16 cellular contexts compared by ENCODE assay signal in genomic region chr2:180061085-180061484, GRCh38. TPM values are rescaled to one million over a fixed set of nuclear protein-coding genes. Genes with fewer than 3 reads are reported as not detected.
DNase-seq lines count a peak whose midpoint lies in the region; TF ChIP-seq lines count a peak whose summit lies in the region.
"Had no signal": no experiment of that assay in that cellular context is flagged by ENCODE, and none has a peak within 500 bp of the region (broad histone marks: within the 10 kb centered on the region; RNA-seq: fewer than 3 reads in every experiment).

No MANE protein-coding gene starts in this region.

- no peak overlapping the region for H3K14ac ChIP-seq in neuronal stem cell (ENCODE audit: low read length)

- H3K79me1 ChIP-seq in neuronal stem cell (ENCODE audit: low read depth, low read length), result no peaks in the 10 kb centered on the region

- POLR2A ChIA-PET in Caco-2 (lab: Charles Lee), result no interaction called here

- no peaks in the 10 kb centered on the region for H3K36me3 ChIP-seq in Caco-2 (ENCODE audit: control insufficient read depth, insufficient read depth, low read length)
- no peaks in the 10 kb centered on the region for H3K36me3 ChIP-seq in SJCRH30
- H3K36me3 ChIP-seq in hepatocyte (replicated peaks; ENCODE audit: insufficient read depth, low read depth), result no peaks in the 10 kb centered on the region
- no peaks in the 10 kb centered on the region for H3K36me3 ChIP-seq in neuronal stem cell (replicated peaks in 1 of 2; ENCODE audit: control insufficient read depth in 2 of 2, insufficient read depth in 2 of 2, low read length in 2 of 2)
- H3K36me3 ChIP-seq: BLaER1 had no signal

- H3K4me2 ChIP-seq in hepatocyte, result no peak overlapping the region
- no peak overlapping the region for H3K4me2 ChIP-seq in neuronal stem cell (ENCODE audit: insufficient read depth, low read length, poor library complexity, severe bottlenecking)
- H3K4me2 ChIP-seq: BLaER1, GM23338 had no signal

- H4K20me1 ChIP-seq in hepatocyte (ENCODE audit: insufficient read depth, poor library complexity, severe bottlenecking), result no peaks in the 10 kb centered on the region
- H4K20me1 ChIP-seq: BLaER1 had no signal

- H3K4me1 ChIP-seq in Caco-2 (peaks cover 32% of the 10 kb centered on the region), SJCRH30 (peaks cover 4% of the 10 kb centered on the region), hepatocyte (ENCODE audit: insufficient read depth) (peaks cover 10% of the 10 kb centered on the region), neuronal stem cell (ENCODE audit: control insufficient read depth in 2 of 2, insufficient read depth in 1 of 2, low read depth in 1 of 2, low read length in 2 of 2) (peaks cover 8 to 20% of the 10 kb centered on the region in 2 donors)
- H3K4me1 ChIP-seq: BLaER1 had no signal

- H3K27me3 ChIP-seq in Caco-2 (replicated peaks; ENCODE audit: control insufficient read depth, insufficient read depth, low read length) (no peaks in the 10 kb centered on the region), SJCRH30 (no peaks in the 10 kb centered on the region), hepatocyte (no peaks in the 10 kb centered on the region), neuronal stem cell (ENCODE audit: control insufficient read depth in 3 of 3, insufficient read depth in 3 of 3, low read depth in 1 of 3, low read length in 3 of 3) (no peaks in the 10 kb centered on the region)
- H3K27me3 ChIP-seq: BLaER1 had no signal

- H4K91ac ChIP-seq in neuronal stem cell (ENCODE audit: low read depth, low read length, poor library complexity), result no peak overlapping the region

- H3K27me3 Mint-ChIP-seq in Caco-2 (ENCODE audit: insufficient read depth, unreplicated experiment), result no peaks in the 10 kb centered on the region

- H3K9ac ChIP-seq in neuronal stem cell (ENCODE audit: low read depth, low read length, poor library complexity), result no peak overlapping the region
- H3K9ac ChIP-seq: BLaER1 had no signal

- no peaks in the 10 kb centered on the region for H3K9me3 Mint-ChIP-seq in Caco-2 (ENCODE audit: unreplicated experiment)
- H3K9me3 Mint-ChIP-seq: CD8-positive, alpha-beta memory T cell; HFFc6 had no signal

- DNase-seq in Caco-2 (peak; percentile 18 to 39), SJCRH30 (peak; percentile 5 to 9), hepatocyte (ENCODE audit: low spot score) (peak; percentile 6), neuronal stem cell (ENCODE audit: low spot score) (no peak), HUDEP-2 (lab: John Stamatoyannopoulos, UW; ENCODE audit: unreplicated experiment in 76 of 76) (no peak), ACHN (no peak), HuH-7 (ENCODE audit: low spot score) (no peak)
- DNase-seq in stimulated activated CD4-positive, alpha-beta T cell treated with anti-CD3 and anti-CD28 coated beads, Interleukin-4, amount 100 ng/mL, for 4 hours, result no peak
- DNase-seq: AML-193; CD8-positive, alpha-beta memory T cell; GF-D8; H9; HFFc6 had no signal

- H3K4me3 ChIP-seq in Caco-2 (ENCODE audit: low read depth, low read length) (no peak overlapping the region), SJCRH30 (no peak overlapping the region), hepatocyte (no peak overlapping the region), neuronal stem cell (ENCODE audit: low read length in 2 of 2) (no peak overlapping the region)
- H3K4me3 ChIP-seq: BLaER1, GM23338 had no signal

- H3K23ac ChIP-seq in neuronal stem cell (ENCODE audit: low read depth, low read length, poor library complexity), result no peak overlapping the region

- H3K27ac ChIP-seq in SJCRH30 (no peak overlapping the region), hepatocyte (no peak overlapping the region), neuronal stem cell (replicated peaks; ENCODE audit: low read length) (peak overlapping the region; percentile 15)
- H3K27ac ChIP-seq: 22Rv1, BLaER1 had no signal

- peaks cover 5% of the 10 kb centered on the region for H3K36me3 Mint-ChIP-seq in Caco-2 (ENCODE audit: insufficient read depth, unreplicated experiment)
- H3K36me3 Mint-ChIP-seq: CD8-positive, alpha-beta memory T cell had no signal

- intact Hi-C loops in Caco-2 (cut with micrococcal nuclease; ENCODE audit: unreplicated experiment), result no loop called here

- no peak for TF ChIP-seq CTCF in Caco-2 (IDR thresholded peaks at IDR 0.05; ENCODE audit: insufficient read depth in 1 of 2, low read depth in 1 of 2, low read length in 1 of 2, severe bottlenecking in 1 of 2, unreplicated experiment in 1 of 2)
- no peak for TF ChIP-seq CTCF in hepatocyte (IDR thresholded peaks at IDR 0.05; ENCODE audit: poor library complexity)

- WGBS in hepatocyte (ENCODE audit: low lambda C conversion rate, missing lambda C conversion rate), result 65% methylated on average over 11 of the region's 11 CpGs
- WGBS in neuronal stem cell (ENCODE audit: extremely low coverage in 2 of 2, insufficient read length in 2 of 2, insufficient replicate concordance in 1 of 2), 2 donors, result no CpG with 5 or more reads among the region's 11 CpGs

- in situ Hi-C loops in ACHN (cut with HindIII; ENCODE audit: low pct_ligation_motif_present, low pct_unique_long_range_greater_than_20kb, low sequenced_read_pairs), result no loop called here

- H2AFZ ChIP-seq in hepatocyte (no peak overlapping the region), neuronal stem cell (ENCODE audit: low read length) (no peak overlapping the region)
- H2AFZ ChIP-seq: GM23338 had no signal

- CTCF ChIA-PET in Caco-2 (lab: Charles Lee), result interaction anchor here (0.6 kb wide), 1 partner anchor 1408 kb away, joined by 4 read pairs; no protein-coding TSS in a partner anchor

- no peak overlapping the region for H3K4me3 Mint-ChIP-seq in Caco-2 (ENCODE audit: unreplicated experiment)
- H3K4me3 Mint-ChIP-seq: CD8-positive, alpha-beta memory T cell; GM23338; H9; HFFc6 had no signal

- H3K79me2 ChIP-seq in hepatocyte, result no peaks in the 10 kb centered on the region

- no peaks in the 10 kb centered on the region for H3K9me2 ChIP-seq in hepatocyte (replicated peaks; ENCODE audit: insufficient read depth)

- H3K18ac ChIP-seq in neuronal stem cell (ENCODE audit: low read length), result peak overlapping the region; percentile 91

- H3K9me3 ChIP-seq in Caco-2 (no peaks in the 10 kb centered on the region), SJCRH30 (replicated peaks) (no peaks in the 10 kb centered on the region), hepatocyte (ENCODE audit: low read depth) (no peaks in the 10 kb centered on the region), neuronal stem cell (replicated peaks in 1 of 2; ENCODE audit: control insufficient read depth in 2 of 2, insufficient read depth in 1 of 2, low read depth in 1 of 2, low read length in 2 of 2) (peaks cover 0 to 2% of the 10 kb centered on the region in 2 donors)
- H3K9me3 ChIP-seq: BLaER1 had no signal

- H3K4ac ChIP-seq in neuronal stem cell (ENCODE audit: low read length), result no peak overlapping the region

- no peak overlapping the region for H2BK5ac ChIP-seq in neuronal stem cell (ENCODE audit: low read length)

- no peak overlapping the region for H2AK5ac ChIP-seq in neuronal stem cell (ENCODE audit: low read depth, low read length)

- peaks cover 14% of the 10 kb centered on the region for H3K4me1 Mint-ChIP-seq in Caco-2 (ENCODE audit: low read depth, unreplicated experiment)
- H3K4me1 Mint-ChIP-seq: CD8-positive, alpha-beta memory T cell had no signal

- no peak overlapping the region for H3K27ac Mint-ChIP-seq in Caco-2 (ENCODE audit: unreplicated experiment)
- H3K27ac Mint-ChIP-seq: CD8-positive, alpha-beta memory T cell; GM23338; HFFc6 had no signal

- no peak overlapping the region for H2BK12ac ChIP-seq in neuronal stem cell (ENCODE audit: low read length)

- H2BK120ac ChIP-seq in neuronal stem cell (ENCODE audit: low read depth, low read length), result no peak overlapping the region

- no TSS peak for BruUV-seq in Caco-2 (replicated peaks; lab: Mats Ljungman, UMichigan)

- no peak overlapping the region for H2BK15ac ChIP-seq in neuronal stem cell (ENCODE audit: low read length)

- no peak overlapping the region for H4K8ac ChIP-seq in neuronal stem cell (ENCODE audit: low read depth, low read length)

RNA-seq across cellular contexts. Expression of gene CWC22, which starts 54.0 kb away (rescaled TPM):
- total RNA-seq in Caco-2 (2022) (20.3 and 20.5 TPM in 2 replicates), hepatocyte (17.6 and 19.3 TPM in 2 replicates)
- 39.4 and 44.5 TPM in 2 replicates for total RNA-seq in SJCRH30 (2014; rRNA removed; shearing (Covaris generic))
- polyA plus RNA-seq in hepatocyte, result 14.6 and 15.7 TPM in 2 replicates
- 41.1 TPM for polyA plus RNA-seq in neuronal stem cell (2013, experiment 1 of 2)
- polyA plus RNA-seq in neuronal stem cell (2013, experiment 2 of 2), result 40.9 TPM

Comparison
In these comparisons a context has a peak if more than half of its experiments do, and no peak if none do; other contexts are left out.
1. DNase-seq: peak in Caco-2 (2 of 2), SJCRH30 (2 of 2) and hepatocyte (single experiment); none in neuronal stem cell (single experiment), HUDEP-2 (0 of 76), stimulated activated CD4-positive, alpha-beta T cell treated with anti-CD3 and anti-CD28 coated beads, Interleukin-4, amount 100 ng/mL, for 4 hours (0 of 2), ACHN (single experiment) and HuH-7 (single experiment).